Comparison of ENCODE assay signal across 13 cellular contexts in genomic region chr9:105154723-105155191, GRCh38.
DNase-seq lines count a peak whose midpoint lies in the region; ATAC-seq and TF ChIP-seq lines count a peak whose summit lies in the region.
"Had no signal": no experiment of that assay in that cellular context is flagged by ENCODE, and none has a peak within 500 bp of the region (broad histone marks: within the 10 kb centered on the region; RNA-seq: fewer than 3 reads in every experiment).

No MANE protein-coding gene starts in this region.

- no peaks in the 10 kb centered on the region for H3K36me3 ChIP-seq in BLaER1
- H3K36me3 ChIP-seq: prostate gland had no signal

- no peaks in the 10 kb centered on the region for H3K9me3 ChIP-seq in BLaER1
- H3K9me3 ChIP-seq: prostate gland had no signal

- peak overlapping the region; percentile 14; the same call in 1 of the 2 replicates for H3K4me2 ChIP-seq in BLaER1

- H3K4me1 Mint-ChIP-seq in activated T-helper 17 cell treated with anti-CD3 and anti-CD28 coated beads, Interleukin-2, amount 50 U/mL, for 72 hours: no peaks in the 10 kb centered on the region

- H3K4me3 Mint-ChIP-seq in activated T-helper 17 cell treated with anti-CD3 and anti-CD28 coated beads, Interleukin-2, amount 50 U/mL, for 72 hours: no peak overlapping the region

- ATAC-seq in left lobe of liver: peak; percentile 27
- ATAC-seq in activated T-helper 17 cell treated with anti-CD3 and anti-CD28 coated beads, Interleukin-2, amount 50 U/mL, for 72 hours (replicated peaks): no peak

- DNase-seq in KBM-7 (peak; percentile 39), astrocyte of the spinal cord (ENCODE audit: low read depth, low spot score) (peak; percentile 55), left lobe of liver (ENCODE audit: low spot score) (no peak), epidermal melanocyte (ENCODE audit: insufficient read length, low spot score) (no peak), GM19238 (ENCODE audit: insufficient read length, low spot score) (no peak), NCI-H2196 (lab: John Stamatoyannopoulos, UW; ENCODE audit: unreplicated experiment) (no peak)
- DNase-seq: activated naive CD4-positive, alpha-beta T cell treated with anti-CD3 and anti-CD28 coated beads, Interleukin-2, amount 50 U/mL, for 16 hours; MM.1S; NK-92 treated with Interleukin-12 subunit alpha and Interleukin-12 subunit beta, amount 100 ng/mL, for 24 hours had no signal

- H3K27me3 Mint-ChIP-seq in activated T-helper 17 cell treated with anti-CD3 and anti-CD28 coated beads, Interleukin-2, amount 50 U/mL, for 72 hours: no peaks in the 10 kb centered on the region

- no peak overlapping the region for H3K9ac ChIP-seq in BLaER1

- no peak overlapping the region for H3K27ac Mint-ChIP-seq in activated T-helper 17 cell treated with anti-CD3 and anti-CD28 coated beads, Interleukin-2, amount 50 U/mL, for 72 hours

- no peaks in the 10 kb centered on the region for H3K27me3 ChIP-seq in BLaER1

- no peaks in the 10 kb centered on the region for H3K36me3 Mint-ChIP-seq in activated T-helper 17 cell treated with anti-CD3 and anti-CD28 coated beads, Interleukin-2, amount 50 U/mL, for 72 hours (ENCODE audit: low read depth)

- TF ChIP-seq CTCF in astrocyte of the spinal cord (IDR thresholded peaks at IDR 0.05; ENCODE audit: low read depth, low read length): no peak

- no peaks in the 10 kb centered on the region for H4K20me1 ChIP-seq in BLaER1

- peaks cover 47% of the 10 kb centered on the region for H3K4me1 ChIP-seq in BLaER1
- H3K4me1 ChIP-seq: prostate gland had no signal

- H3K9me3 Mint-ChIP-seq in activated T-helper 17 cell treated with anti-CD3 and anti-CD28 coated beads, Interleukin-2, amount 50 U/mL, for 72 hours: no peaks in the 10 kb centered on the region

- in situ Hi-C loops in KBM-7 (cut with MboI; ENCODE audit: low pct_unique_long_range_greater_than_20kb, low sequenced_read_pairs) (loop anchor here (25.0 kb wide), 1 partner anchor 258 kb away; no protein-coding TSS in a partner anchor), astrocyte of the spinal cord (cut with HindIII; ENCODE audit: low sequenced_read_pairs) (no loop called here)

- H3K4me3 ChIP-seq in BLaER1 (no peak overlapping the region), astrocyte of the spinal cord (ENCODE audit: low read depth, low read length) (no peak overlapping the region)
- H3K4me3 ChIP-seq: prostate gland had no signal

- H3K27ac ChIP-seq in BLaER1: no peak overlapping the region
- H3K27ac ChIP-seq: C4-2B, prostate gland had no signal

Comparison
In these comparisons a context has a peak if more than half of its experiments do, and no peak if none do; other contexts are left out.
1. DNase-seq: peak in KBM-7 (single experiment) and astrocyte of the spinal cord (single experiment); none in left lobe of liver (single experiment), epidermal melanocyte (single experiment), GM19238 (single experiment) and NCI-H2196 (single experiment).